ENCODE assay signal across 8 cellular contexts in the genomic region with DNA sequence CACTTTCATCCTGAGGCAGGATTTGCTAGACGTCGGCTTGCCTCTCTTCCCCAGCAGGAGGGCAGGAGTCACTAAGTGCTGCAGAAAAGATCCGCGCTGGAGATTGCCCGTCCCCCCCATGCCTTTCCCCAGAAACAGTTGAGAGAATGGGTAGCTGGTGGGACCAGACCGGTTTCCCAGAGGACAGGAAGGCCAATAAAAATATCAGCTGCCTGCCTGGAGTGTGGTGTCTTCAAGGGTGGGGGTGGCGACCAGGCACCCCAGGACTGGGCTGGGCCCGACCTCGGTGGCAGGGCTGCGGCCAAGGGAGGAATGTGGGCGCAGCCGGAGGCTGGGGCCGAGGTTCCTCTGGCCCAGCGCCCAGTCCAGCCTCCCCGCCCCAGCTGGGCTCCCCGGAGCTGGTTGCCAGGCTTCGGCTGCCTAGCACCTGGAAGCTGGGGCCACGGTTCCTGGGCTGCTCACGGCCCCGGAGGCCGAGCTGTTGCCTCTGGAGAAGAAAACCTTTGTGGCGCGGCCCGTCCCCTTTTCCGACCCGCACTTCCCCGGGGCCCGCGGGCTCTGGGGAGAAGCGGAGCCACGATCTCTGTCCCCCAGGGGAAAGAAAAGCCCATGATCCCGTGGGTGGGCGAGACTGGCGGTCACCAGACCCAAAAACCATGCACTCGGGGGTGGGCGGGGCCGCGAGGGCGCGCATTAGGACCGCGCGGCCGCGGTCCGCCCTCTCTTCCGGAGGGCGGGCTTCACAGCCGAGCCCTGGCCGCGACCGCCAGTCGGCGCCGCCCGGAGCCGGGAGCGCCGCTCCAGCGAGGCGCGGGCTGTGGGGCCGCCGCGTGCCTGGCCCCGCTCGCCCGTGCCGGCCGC. TPM values are rescaled to one million over a fixed set of nuclear protein-coding genes. Genes with fewer than 3 reads are reported as not detected.
DNase-seq lines count a peak whose midpoint lies in the region; ATAC-seq and TF ChIP-seq lines count a peak whose summit lies in the region.

Gene TRAF4, plus strand, starts transcription at position 769 of the 861 bp plus-strand sequence. CDS start 102 bp downstream, outside the sequence.

- H3K79me2 ChIP-seq in Karpas-422 (ENCODE audit: low read length) = peaks cover 31% of the 10 kb centered on the region

- DNase-seq in DMS79 treated with DMSO at 0.1 percent for 48 hours (lab: John Stamatoyannopoulos, UW) = peak; percentile 58
- DNase-seq in Karpas-422 = peak; percentile 95
- peak; percentile 93 for DNase-seq in RWPE1 (ENCODE audit: low spot score)
- DNase-seq in activated effector memory CD4-positive, alpha-beta T cell treated with anti-CD3 and anti-CD28 coated beads, Interleukin-2, amount 50 U/mL, for 16 hours = peak; percentile 92
- DNase-seq in fibroblast of the aortic adventitia (ENCODE audit: low read depth) = peak; percentile 84
- DNase-seq in natural killer cell treated with Interleukin-12 subunit alpha and Interleukin-12 subunit beta and Interleukin-15 and Interleukin-18, amount 100 ng/mL, for 72 hours (ENCODE audit: low spot score) = peak; percentile 83

- H3K9ac ChIP-seq in Karpas-422 (ENCODE audit: low read length) (peak within 1 kb of the TSS; percentile 96), subcutaneous abdominal adipose tissue (ENCODE audit: low read length in 5 of 5) (peak within 1 kb of the TSS; percentile 16 to 82 (median 73))

- H3K9me3 Mint-ChIP-seq in natural killer cell treated with Interleukin-12 subunit alpha and Interleukin-12 subunit beta and Interleukin-15 and Interleukin-18, amount 100 ng/mL, for 72 hours = no peaks in the 10 kb centered on the region

- H3K27me3 Mint-ChIP-seq in natural killer cell treated with Interleukin-12 subunit alpha and Interleukin-12 subunit beta and Interleukin-15 and Interleukin-18, amount 100 ng/mL, for 72 hours = no peaks in the 10 kb centered on the region

- H3K27me3 ChIP-seq in Karpas-422 (ENCODE audit: low read length) = no peaks in the 10 kb centered on the region
- H3K27me3 ChIP-seq in subcutaneous abdominal adipose tissue (ENCODE audit: control insufficient read depth in 5 of 5, insufficient read depth in 4 of 5, low read length in 5 of 5) = no peaks in the 10 kb centered on the region

- H4K20me1 ChIP-seq in Karpas-422 (ENCODE audit: insufficient read depth, low read depth, low read length) = peaks cover 33% of the 10 kb centered on the region

- H3K9me2 ChIP-seq in Karpas-422 (replicated peaks; ENCODE audit: insufficient read depth, low read length) = no peaks in the 10 kb centered on the region

- ATAC-seq in GM21737 (IDR thresholded peaks at IDR 0.05; ENCODE audit: unreplicated experiment) = peak; percentile 52
- ATAC-seq in natural killer cell treated with Interleukin-12 subunit alpha and Interleukin-12 subunit beta and Interleukin-15 and Interleukin-18, amount 100 ng/mL, for 72 hours = peak; percentile 94 to 95

- peak within 1 kb of the TSS; percentile 91 for H3K27ac ChIP-seq in Karpas-422 (ENCODE audit: low read length)
- H3K27ac ChIP-seq in RWPE1 = peak within 1 kb of the TSS; percentile 100
- peak within 1 kb of the TSS; percentile 60 for H3K27ac ChIP-seq in subcutaneous abdominal adipose tissue (ENCODE audit: low read depth, low read length)

- H3K9me3 ChIP-seq in Karpas-422 (ENCODE audit: low read length) (no peaks in the 10 kb centered on the region), subcutaneous abdominal adipose tissue (ENCODE audit: control insufficient read depth in 5 of 5, low read length in 5 of 5) (no peaks in the 10 kb centered on the region)

- H3K27ac Mint-ChIP-seq in natural killer cell treated with Interleukin-12 subunit alpha and Interleukin-12 subunit beta and Interleukin-15 and Interleukin-18, amount 100 ng/mL, for 72 hours = peak within 1 kb of the TSS; percentile 67 to 75

- H3K36me3 Mint-ChIP-seq in natural killer cell treated with Interleukin-12 subunit alpha and Interleukin-12 subunit beta and Interleukin-15 and Interleukin-18, amount 100 ng/mL, for 72 hours = no peaks in the 10 kb centered on the region

- peak within 1 kb of the TSS; percentile 88 for H3K4me3 Mint-ChIP-seq in natural killer cell treated with Interleukin-12 subunit alpha and Interleukin-12 subunit beta and Interleukin-15 and Interleukin-18, amount 100 ng/mL, for 72 hours

- H2AFZ ChIP-seq in Karpas-422 (ENCODE audit: low read length) = peak within 1 kb of the TSS; percentile 85; the same call in 1 of the 2 replicates

- peak within 1 kb of the TSS; percentile 93 for H3K4me2 ChIP-seq in Karpas-422 (ENCODE audit: low read depth, low read length, poor library complexity, severe bottlenecking)

- CTCF ChIA-PET in RWPE1 (lab: Yijun Ruan, JAX) = interaction anchor here (0.6 to 14.3 kb wide), 4 partner anchors 17 to 114 kb away, joined by 3 to 249 read pairs (median 4); partner anchors contain the start of genes NEK8 and TLCD1

- POLR2A ChIA-PET in RWPE1 (lab: Yijun Ruan, JAX; ENCODE audit: low non-redundant PET) = interaction anchor here (1.1 to 6.8 kb wide), 2 partner anchors 17 to 24 kb away, joined by 5 to 95 read pairs; partner anchors contain the start of genes NEK8, RPL23A and TLCD1

- peaks cover 4% of the 10 kb centered on the region for H3K36me3 ChIP-seq in Karpas-422 (ENCODE audit: insufficient read depth, low read length)
- H3K36me3 ChIP-seq in subcutaneous abdominal adipose tissue (ENCODE audit: control insufficient read depth in 5 of 5, insufficient read depth in 5 of 5, low read length in 5 of 5) = peaks cover 0 to 13% (median 9%) of the 10 kb centered on the region in 5 donors

- peaks cover 61% of the 10 kb centered on the region for H3K4me1 ChIP-seq in Karpas-422 (ENCODE audit: low read length)
- peaks cover 0 to 54% (median 43%) of the 10 kb centered on the region in 5 donors for H3K4me1 ChIP-seq in subcutaneous abdominal adipose tissue (ENCODE audit: control insufficient read depth in 5 of 5, insufficient read depth in 5 of 5, low read length in 5 of 5)

- peaks cover 0 to 9% of the 10 kb centered on the region in 2 donors for H3K4me1 Mint-ChIP-seq in natural killer cell treated with Interleukin-12 subunit alpha and Interleukin-12 subunit beta and Interleukin-15 and Interleukin-18, amount 100 ng/mL, for 72 hours (ENCODE audit: low read depth in 2 of 2)

- peak within 1 kb of the TSS; percentile 91 for H3K4me3 ChIP-seq in Karpas-422 (ENCODE audit: low read length)
- peak within 1 kb of the TSS; percentile 92 for H3K4me3 ChIP-seq in fibroblast of the aortic adventitia (ENCODE audit: low read depth, low read length)
- H3K4me3 ChIP-seq in subcutaneous abdominal adipose tissue (ENCODE audit: low read depth in 1 of 5, low read length in 5 of 5) = peak within 1 kb of the TSS; percentile 65 to 71 (median 70)

- TF ChIP-seq CTCF in RWPE1 (conservative IDR thresholded peaks at IDR 0.05; ENCODE audit: low read depth) (0 out of 2 replicates have a peak, but pooled peaks have one; percentile 7), fibroblast of the aortic adventitia (IDR thresholded peaks at IDR 0.05; ENCODE audit: insufficient read depth, low read length) (peak; percentile 27)

RNA-seq across cellular contexts. Expression of gene TRAF4, which starts in this region (rescaled TPM):
- total RNA-seq in Karpas-422 (2014; rRNA removed; shearing (Covaris generic); ENCODE audit: low replicate concordance) = 40.1 and 40.7 TPM in 2 replicates
- 8.1 and 21.3 TPM in 2 replicates for total RNA-seq in fibroblast of the aortic adventitia (ENCODE audit: low replicate concordance)
- 100 to 1,000 TPM in 1 of 2 donors, 10 to 100 TPM in 1; 59.7 to 186 TPM for total RNA-seq in natural killer cell treated with Interleukin-12 subunit alpha and Interleukin-12 subunit beta and Interleukin-15 and Interleukin-18, amount 100 ng/mL, for 72 hours

Comparison
In these comparisons a context has a peak if more than half of its experiments do, and no peak if none do; other contexts are left out.
1. Peak in every context shown above with its lines: DNase-seq, ATAC-seq, H3K4me3 ChIP-seq and H3K27ac ChIP-seq.